Comparison of ENCODE assay signal across 22 cellular contexts in genomic region chr9:77885104-77885672, GRCh38.
DNase-seq lines count a peak whose midpoint lies in the region; ATAC-seq and TF ChIP-seq lines count a peak whose summit lies in the region.
"Had no signal": no experiment of that assay in that cellular context is flagged by ENCODE, and none has a peak within 500 bp of the region (broad histone marks: within the 10 kb centered on the region; RNA-seq: fewer than 3 reads in every experiment).

No MANE protein-coding gene starts in this region.

- H3K36me3 ChIP-seq in HUES64 (ENCODE audit: insufficient read depth, low read length) (no peaks in the 10 kb centered on the region), ascending aorta (no peaks in the 10 kb centered on the region), left lung (peaks cover 0 to 2% of the 10 kb centered on the region in 2 donors), HAP-1 (replicated peaks) (no peaks in the 10 kb centered on the region)
- H3K36me3 ChIP-seq: right atrium auricular region had no signal

- DNase-seq in ascending aorta (ENCODE audit: low spot score in 2 of 2), result no peak
- DNase-seq in left lung, result no peak
- DNase-seq in putamen (ENCODE audit: low spot score), result peak; percentile 33
- DNase-seq in NCI-H226, result no peak
- no peak for DNase-seq in HAP-1 (ENCODE audit: low spot score in 2 of 2)
- no peak for DNase-seq in type B pancreatic cell (ENCODE audit: extremely low spot score, unreplicated experiment)
- DNase-seq: activated CD4-positive, alpha-beta memory T cell treated with anti-CD3 and anti-CD28 coated beads, Interleukin-2, amount 10 ng/mL, durations not matched to agents 7 days and 5 days; activated naive CD4-positive, alpha-beta T cell treated with anti-CD3 and anti-CD28 coated beads, Interleukin-2, amount 50 U/mL, for 16 hours; activated T-cell treated with anti-CD3 and anti-CD28 coated beads, Interleukin-2, amount 50 U/mL, for 4 hours; body of pancreas; CD8-positive, alpha-beta memory T cell; foreskin melanocyte; NCI-H774; stimulated activated CD4-positive, alpha-beta T cell treated with anti-CD3 and anti-CD28 coated beads, Interleukin-15, amount 100 ng/mL, for 24 hours; testis had no signal

- ATAC-seq in left lung (peak; percentile 31), HG03457 (IDR thresholded peaks at IDR 0.05; ENCODE audit: unreplicated experiment) (no peak)
- ATAC-seq: activated T-cell treated with anti-CD3 and anti-CD28 coated beads, Interleukin-2, amount 50 U/mL, for 4 hours; body of pancreas; stimulated activated effector memory CD8-positive, alpha-beta T cell treated with anti-CD3 and anti-CD28 coated beads, Interleukin-12 subunit alpha, Interleukin-12 subunit beta, amount 100 ng/mL, for 72 hours had no signal

- H3K9me3 ChIP-seq in HUES64 (ENCODE audit: insufficient read depth, low read depth, low read length), result no peaks in the 10 kb centered on the region
- H3K9me3 ChIP-seq in ascending aorta, result no peaks in the 10 kb centered on the region
- no peaks in the 10 kb centered on the region for H3K9me3 ChIP-seq in left lung
- H3K9me3 ChIP-seq in HAP-1, result no peaks in the 10 kb centered on the region
- H3K9me3 ChIP-seq: body of pancreas, right atrium auricular region, testis had no signal

- no peak overlapping the region for H3K4me3 Mint-ChIP-seq in type B pancreatic cell
- H3K4me3 Mint-ChIP-seq: activated CD4-positive, alpha-beta memory T cell treated with anti-CD3 and anti-CD28 coated beads, Interleukin-2, amount 10 ng/mL, durations not matched to agents 7 days and 5 days; activated T-cell treated with anti-CD3 and anti-CD28 coated beads, Interleukin-2, amount 50 U/mL, for 4 hours; CD8-positive, alpha-beta memory T cell; dendritic cell treated with granulocyte-macrophage colony-stimulating factor and Interleukin-4, amounts not matched to agents 40 ng/mL and 50 ng/mL, for 4 days; memory B cell; stimulated activated effector memory CD8-positive, alpha-beta T cell treated with anti-CD3 and anti-CD28 coated beads, Interleukin-12 subunit alpha, Interleukin-12 subunit beta, amount 100 ng/mL, for 72 hours had no signal

- in situ Hi-C loops in HAP-1 (cut with MboI; ENCODE audit: low sequenced_read_pairs), result no loop called here

- WGBS in HUES64, result 88% methylated on average over 2 of the region's 3 CpGs

- no peaks in the 10 kb centered on the region for H3K27me3 Mint-ChIP-seq in type B pancreatic cell
- H3K27me3 Mint-ChIP-seq: activated CD4-positive, alpha-beta memory T cell treated with anti-CD3 and anti-CD28 coated beads, Interleukin-2, amount 10 ng/mL, durations not matched to agents 7 days and 5 days; CD8-positive, alpha-beta memory T cell; dendritic cell treated with granulocyte-macrophage colony-stimulating factor and Interleukin-4, amounts not matched to agents 40 ng/mL and 50 ng/mL, for 4 days had no signal

- H3K4me3 ChIP-seq in HUES64 (ENCODE audit: low read length) (no peak overlapping the region), ascending aorta (no peak overlapping the region), left lung (no peak overlapping the region), HAP-1 (no peak overlapping the region)
- H3K4me3 ChIP-seq: body of pancreas, right atrium auricular region, testis had no signal

- H3K27ac ChIP-seq in HUES64 (ENCODE audit: low read depth, low read length), result peak overlapping the region; percentile 39
- peak overlapping the region; percentile 57 to 58 for H3K27ac ChIP-seq in ascending aorta
- peak overlapping the region in 1 of 2 donors; percentile 23 for H3K27ac ChIP-seq in left lung
- H3K27ac ChIP-seq: body of pancreas, right atrium auricular region, testis had no signal

- H3K27me3 ChIP-seq in HUES64 (ENCODE audit: insufficient read depth, low read length) (no peaks in the 10 kb centered on the region), ascending aorta (no peaks in the 10 kb centered on the region), left lung (no peaks in the 10 kb centered on the region), HAP-1 (ENCODE audit: low read depth) (no peaks in the 10 kb centered on the region)
- H3K27me3 ChIP-seq: body of pancreas, right atrium auricular region, testis had no signal

- no peak overlapping the region for H3K9ac ChIP-seq in HUES64 (ENCODE audit: low read depth, low read length)

- peaks cover 9% of the 10 kb centered on the region for H3K36me3 Mint-ChIP-seq in type B pancreatic cell
- H3K36me3 Mint-ChIP-seq: memory B cell; stimulated activated effector memory CD8-positive, alpha-beta T cell treated with anti-CD3 and anti-CD28 coated beads, Interleukin-12 subunit alpha, Interleukin-12 subunit beta, amount 100 ng/mL, for 72 hours had no signal

- no peaks in the 10 kb centered on the region for H3K9me3 Mint-ChIP-seq in type B pancreatic cell
- H3K9me3 Mint-ChIP-seq: activated CD4-positive, alpha-beta memory T cell treated with anti-CD3 and anti-CD28 coated beads, Interleukin-2, amount 10 ng/mL, durations not matched to agents 7 days and 5 days; activated T-cell treated with anti-CD3 and anti-CD28 coated beads, Interleukin-2, amount 50 U/mL, for 4 hours; CD8-positive, alpha-beta memory T cell; dendritic cell treated with granulocyte-macrophage colony-stimulating factor and Interleukin-4, amounts not matched to agents 40 ng/mL and 50 ng/mL, for 4 days; memory B cell; stimulated activated effector memory CD8-positive, alpha-beta T cell treated with anti-CD3 and anti-CD28 coated beads, Interleukin-12 subunit alpha, Interleukin-12 subunit beta, amount 100 ng/mL, for 72 hours; T-helper 2 cell treated with Interferon-gamma antibody and Interleukin-4, amounts not matched to agents 5 μg/mL and 100 μg/mL, for 36 hours had no signal

- TF ChIP-seq CTCF in ascending aorta (IDR thresholded peaks at IDR 0.05), result no peak
- TF ChIP-seq CTCF in left lung (IDR thresholded peaks at IDR 0.05), result no peak
- TF ChIP-seq CTCF in type B pancreatic cell (conservative IDR thresholded peaks at IDR 0.05), result no peak

- H3K4me1 Mint-ChIP-seq in type B pancreatic cell (ENCODE audit: unreplicated experiment), result peaks cover 25% of the 10 kb centered on the region
- H3K4me1 Mint-ChIP-seq: memory B cell had no signal

- H3K4me1 ChIP-seq in HUES64 (ENCODE audit: insufficient read depth, low read length), result peaks cover 36% of the 10 kb centered on the region
- peaks cover 0 to 14% of the 10 kb centered on the region in 2 donors for H3K4me1 ChIP-seq in ascending aorta
- H3K4me1 ChIP-seq in left lung, result peaks cover 11 to 27% of the 10 kb centered on the region in 2 donors
- peaks cover 13% of the 10 kb centered on the region for H3K4me1 ChIP-seq in HAP-1
- H3K4me1 ChIP-seq: right atrium auricular region, testis had no signal

- H3K27ac Mint-ChIP-seq in type B pancreatic cell, result no peak overlapping the region
- H3K27ac Mint-ChIP-seq: activated CD4-positive, alpha-beta memory T cell treated with anti-CD3 and anti-CD28 coated beads, Interleukin-2, amount 10 ng/mL, durations not matched to agents 7 days and 5 days; CD8-positive, alpha-beta memory T cell; dendritic cell treated with granulocyte-macrophage colony-stimulating factor and Interleukin-4, amounts not matched to agents 40 ng/mL and 50 ng/mL, for 4 days; memory B cell; stimulated activated effector memory CD8-positive, alpha-beta T cell treated with anti-CD3 and anti-CD28 coated beads, Interleukin-12 subunit alpha, Interleukin-12 subunit beta, amount 100 ng/mL, for 72 hours had no signal

- intact Hi-C loops in ascending aorta (cut with DNase I), result loop anchor here (5.0 kb wide), 3 partner anchors 33 to 147 kb away; partner anchors contain the start of gene GNAQ
- intact Hi-C loops in left lung (cut with DNase I), result no loop called here
